In genomic region chrX:100083146-100083715, GRCh38 we compare ENCODE assay signal across 24 cellular contexts.
"Had no signal": no experiment of that assay in that cellular context is flagged by ENCODE, and none has a peak within 500 bp of the region (broad histone marks: within the 10 kb centered on the region; RNA-seq: fewer than 3 reads in every experiment).

No MANE protein-coding gene starts in this region.

- H3K36me3 ChIP-seq: brain microvascular endothelial cell, gastroesophageal sphincter, heart right ventricle had no signal

- H3K4me1 ChIP-seq: gastroesophageal sphincter, heart right ventricle had no signal

- DNase-seq: activated CD4-positive, alpha-beta memory T cell treated with anti-CD3 and anti-CD28 coated beads, Interleukin-2, amount 10 ng/mL, durations not matched to agents 7 days and 5 days; activated CD4-positive, alpha-beta T cell treated with anti-CD3 and anti-CD28 coated beads for 4 hours; activated gamma-delta T cell; activated naive CD8-positive, alpha-beta T cell treated with anti-CD3 and anti-CD28 coated beads for 36 hours; activated T-cell treated with anti-CD3 and anti-CD28 coated beads, Interleukin-2, amount 50 U/mL, for 48 hours; amygdala; brain microvascular endothelial cell; dermis blood vessel endothelial cell; heart right ventricle; left ventricle myocardium superior; mesenchymal stem cell; naive thymus-derived CD8-positive, alpha-beta T cell; nucleus accumbens; right cardiac atrium; small intestine; stimulated activated CD4-positive, alpha-beta T cell treated with anti-CD3 and anti-CD28 coated beads, Interleukin-4, amount 100 ng/mL, for 4 hours; stimulated activated CD8-positive, alpha-beta memory T cell treated with anti-CD3 and anti-CD28 coated beads, Interleukin-4, amount 100 ng/mL, for 48 hours; stimulated activated naive CD8-positive, alpha-beta T cell treated with anti-CD3 and anti-CD28 coated beads, Interleukin-15, Interleukin-2, amounts not matched to agents 100 U/mL and 50 U/mL, for 24 hours; trophoblast cell had no signal

- H3K27me3 ChIP-seq: brain microvascular endothelial cell, gastroesophageal sphincter had no signal

- H3K4me3 ChIP-seq: gastroesophageal sphincter, heart right ventricle had no signal

- H3K36me3 Mint-ChIP-seq: activated naive CD8-positive, alpha-beta T cell treated with anti-CD3 and anti-CD28 coated beads for 36 hours; WTC11 had no signal

- H3K9me3 Mint-ChIP-seq: activated CD4-positive, alpha-beta memory T cell treated with anti-CD3 and anti-CD28 coated beads, Interleukin-2, amount 10 ng/mL, durations not matched to agents 7 days and 5 days; WTC11 had no signal

- H3K4me3 Mint-ChIP-seq: activated CD4-positive, alpha-beta memory T cell treated with anti-CD3 and anti-CD28 coated beads, Interleukin-2, amount 10 ng/mL, durations not matched to agents 7 days and 5 days; activated naive CD8-positive, alpha-beta T cell treated with anti-CD3 and anti-CD28 coated beads for 36 hours; naive thymus-derived CD8-positive, alpha-beta T cell; WTC11 had no signal

- ATAC-seq: gastroesophageal sphincter; heart right ventricle; left ventricle myocardium superior; naive thymus-derived CD8-positive, alpha-beta T cell; right cardiac atrium; stimulated activated naive CD8-positive, alpha-beta T cell treated with anti-CD3 and anti-CD28 coated beads, Interleukin-15, Interleukin-2, amounts not matched to agents 100 U/mL and 50 U/mL, for 24 hours; WTC11 had no signal

- FAIRE-seq: islet of Langerhans, small intestine, TTC549 had no signal

- H3K27ac ChIP-seq: brain microvascular endothelial cell, gastroesophageal sphincter, heart right ventricle had no signal

- H3K4me1 Mint-ChIP-seq: activated CD4-positive, alpha-beta memory T cell treated with anti-CD3 and anti-CD28 coated beads, Interleukin-2, amount 10 ng/mL, durations not matched to agents 7 days and 5 days; activated naive CD8-positive, alpha-beta T cell treated with anti-CD3 and anti-CD28 coated beads for 36 hours; naive thymus-derived CD8-positive, alpha-beta T cell had no signal

- H3K9me3 ChIP-seq: gastroesophageal sphincter, heart right ventricle had no signal

- H3K27me3 Mint-ChIP-seq: activated CD4-positive, alpha-beta memory T cell treated with anti-CD3 and anti-CD28 coated beads, Interleukin-2, amount 10 ng/mL, durations not matched to agents 7 days and 5 days; activated naive CD8-positive, alpha-beta T cell treated with anti-CD3 and anti-CD28 coated beads for 36 hours; naive thymus-derived CD8-positive, alpha-beta T cell; progenitor cell of endocrine pancreas had no signal

- H3K27ac Mint-ChIP-seq: activated CD4-positive, alpha-beta memory T cell treated with anti-CD3 and anti-CD28 coated beads, Interleukin-2, amount 10 ng/mL, durations not matched to agents 7 days and 5 days; activated naive CD8-positive, alpha-beta T cell treated with anti-CD3 and anti-CD28 coated beads for 36 hours; naive thymus-derived CD8-positive, alpha-beta T cell; progenitor cell of endocrine pancreas; WTC11 had no signal
